Comparison of ENCODE assay signal across 16 cellular contexts in the genomic region with DNA sequence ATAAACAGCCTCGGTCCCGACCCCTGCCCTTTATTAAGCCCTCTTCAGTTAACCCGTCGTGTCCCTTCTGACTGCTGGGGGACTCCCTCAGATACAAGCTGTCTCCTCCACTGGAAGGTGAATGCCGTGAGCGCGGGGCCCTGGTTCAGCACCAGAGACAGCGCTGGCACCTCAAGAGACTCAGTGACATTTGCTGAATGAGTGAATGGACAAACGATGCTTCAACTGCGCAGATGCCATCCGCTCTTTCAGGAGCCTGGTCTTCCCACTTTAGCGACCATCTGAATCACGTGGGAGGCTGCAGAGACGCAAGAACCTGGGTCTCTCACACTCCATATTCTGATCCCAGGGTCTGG.
A peak's percentile ranks its signal among the peaks of the same experiment; 100 is the strongest.
DNase-seq lines count a peak whose midpoint lies in the region; TF ChIP-seq lines count a peak whose summit lies in the region.
"Had no signal": no experiment of that assay in that cellular context is flagged by ENCODE, and none has a peak within 500 bp of the region (broad histone marks: within the 10 kb centered on the region; RNA-seq: fewer than 3 reads in every experiment).

No MANE protein-coding gene starts in this region.

- H3K27me3 Mint-ChIP-seq in activated CD4-positive, alpha-beta T cell treated with anti-CD3 and anti-CD28 coated beads, Interleukin-2, amount 10 ng/mL, durations not matched to agents 24 days and 14 days, result peaks cover 4% of the 10 kb centered on the region
- H3K27me3 Mint-ChIP-seq in progenitor cell of endocrine pancreas, result peaks cover 29% of the 10 kb centered on the region

- no peak for TF ChIP-seq CTCF in progenitor cell of endocrine pancreas (IDR thresholded peaks at IDR 0.05; ENCODE audit: unreplicated experiment)

- DNase-seq in activated CD4-positive, alpha-beta T cell treated with anti-CD3 and anti-CD28 coated beads for 48 hours, result peak; percentile 24
- no peak for DNase-seq in activated CD4-positive, alpha-beta T cell treated with anti-CD3 and anti-CD28 coated beads, Interleukin-2, amount 10 ng/mL, durations not matched to agents 24 days and 14 days
- DNase-seq in M059J (ENCODE audit: low read depth), result peak; percentile 12
- peak; percentile 82 for DNase-seq in ecto neural progenitor cell (ENCODE audit: low spot score)
- peak; percentile 54 for DNase-seq in progenitor cell of endocrine pancreas (ENCODE audit: low spot score, unreplicated experiment)
- no peak for DNase-seq in NCI-H187 treated with DMSO at 0.1 percent for 48 hours (lab: John Stamatoyannopoulos, UW)
- DNase-seq in kidney tubule cell (ENCODE audit: low spot score), result no peak
- DNase-seq in medulla oblongata (ENCODE audit: extremely low spot score), result no peak
- DNase-seq: activated CD4-positive, alpha-beta memory T cell treated with anti-CD3 and anti-CD28 coated beads for 36 hours; adrenal gland; CD8-positive, alpha-beta T cell; erythroblast; NCI-H446 treated with DMSO at 0.1 percent for 48 hours; T1000; tibial artery had no signal

- H3K27ac Mint-ChIP-seq in activated CD4-positive, alpha-beta T cell treated with anti-CD3 and anti-CD28 coated beads, Interleukin-2, amount 10 ng/mL, durations not matched to agents 24 days and 14 days, result no peak overlapping the region
- no peak overlapping the region for H3K27ac Mint-ChIP-seq in progenitor cell of endocrine pancreas
- H3K27ac Mint-ChIP-seq: activated CD4-positive, alpha-beta memory T cell treated with anti-CD3 and anti-CD28 coated beads for 36 hours; activated T-helper 1 cell treated with anti-CD3 and anti-CD28 coated beads, Interleukin-12 subunit alpha, Interleukin-12 subunit beta, Interleukin-2, Interleukin-4 antibody, amounts not matched to agents 30 ng/mL and 10 ng/mL and 1 ng/mL, durations not matched to agents 14 hours and 24 hours and 36 hours; CD8-positive, alpha-beta T cell had no signal

- no peaks in the 10 kb centered on the region for H3K4me1 Mint-ChIP-seq in activated CD4-positive, alpha-beta T cell treated with anti-CD3 and anti-CD28 coated beads, Interleukin-2, amount 10 ng/mL, durations not matched to agents 24 days and 14 days
- H3K4me1 Mint-ChIP-seq in progenitor cell of endocrine pancreas (ENCODE audit: low read depth), result peaks cover 3% of the 10 kb centered on the region

- H3K9me3 Mint-ChIP-seq in activated CD4-positive, alpha-beta T cell treated with anti-CD3 and anti-CD28 coated beads, Interleukin-2, amount 10 ng/mL, durations not matched to agents 24 days and 14 days, result no peaks in the 10 kb centered on the region
- no peaks in the 10 kb centered on the region for H3K9me3 Mint-ChIP-seq in progenitor cell of endocrine pancreas (ENCODE audit: low read depth)
- H3K9me3 Mint-ChIP-seq: activated CD4-positive, alpha-beta memory T cell treated with anti-CD3 and anti-CD28 coated beads for 36 hours; activated T-helper 1 cell treated with anti-CD3 and anti-CD28 coated beads, Interleukin-12 subunit alpha, Interleukin-12 subunit beta, Interleukin-2, Interleukin-4 antibody, amounts not matched to agents 30 ng/mL and 10 ng/mL and 1 ng/mL, durations not matched to agents 14 hours and 24 hours and 36 hours; CD8-positive, alpha-beta T cell had no signal

- H3K4me3 Mint-ChIP-seq in activated CD4-positive, alpha-beta T cell treated with anti-CD3 and anti-CD28 coated beads, Interleukin-2, amount 10 ng/mL, durations not matched to agents 24 days and 14 days, result no peak overlapping the region
- no peak overlapping the region for H3K4me3 Mint-ChIP-seq in progenitor cell of endocrine pancreas (ENCODE audit: low read depth)
- H3K4me3 Mint-ChIP-seq: activated CD4-positive, alpha-beta memory T cell treated with anti-CD3 and anti-CD28 coated beads for 36 hours; activated T-helper 1 cell treated with anti-CD3 and anti-CD28 coated beads, Interleukin-12 subunit alpha, Interleukin-12 subunit beta, Interleukin-2, Interleukin-4 antibody, amounts not matched to agents 30 ng/mL and 10 ng/mL and 1 ng/mL, durations not matched to agents 14 hours and 24 hours and 36 hours; CD8-positive, alpha-beta T cell had no signal

- intact Hi-C loops in activated CD4-positive, alpha-beta T cell treated with anti-CD3 and anti-CD28 coated beads, Interleukin-2, amount 10 ng/mL, durations not matched to agents 24 days and 14 days (cut with micrococcal nuclease), result no loop called here

- H3K36me3 Mint-ChIP-seq in activated CD4-positive, alpha-beta T cell treated with anti-CD3 and anti-CD28 coated beads, Interleukin-2, amount 10 ng/mL, durations not matched to agents 24 days and 14 days (ENCODE audit: low read depth), result no peaks in the 10 kb centered on the region
- H3K36me3 Mint-ChIP-seq in progenitor cell of endocrine pancreas (ENCODE audit: insufficient read depth), result no peaks in the 10 kb centered on the region
- H3K36me3 Mint-ChIP-seq: activated CD4-positive, alpha-beta memory T cell treated with anti-CD3 and anti-CD28 coated beads for 36 hours; CD8-positive, alpha-beta T cell had no signal

Comparison
In these comparisons a context has a peak if more than half of its experiments do, and no peak if none do; other contexts are left out.
1. DNase-seq: peak in activated CD4-positive, alpha-beta T cell treated with anti-CD3 and anti-CD28 coated beads for 48 hours (single experiment), M059J (single experiment), ecto neural progenitor cell (single experiment) and progenitor cell of endocrine pancreas (single experiment); none in activated CD4-positive, alpha-beta T cell treated with anti-CD3 and anti-CD28 coated beads, Interleukin-2, amount 10 ng/mL, durations not matched to agents 24 days and 14 days (single experiment), NCI-H187 treated with DMSO at 0.1 percent for 48 hours (single experiment), kidney tubule cell (single experiment) and medulla oblongata (single experiment).